ENCODE assay signal across 17 cellular contexts in genomic region chr2:11492720-11493119, GRCh38.
"Had no signal": no experiment of that assay in that cellular context is flagged by ENCODE, and none has a peak within 500 bp of the region (broad histone marks: within the 10 kb centered on the region; RNA-seq: fewer than 3 reads in every experiment).

No MANE protein-coding gene starts in this region.

- H3K36me3 Mint-ChIP-seq: natural killer cell treated with Interleukin-12 subunit alpha and Interleukin-12 subunit beta and Interleukin-15 and Interleukin-18, amount 100 ng/mL, for 72 hours; stimulated activated naive B cell treated with anti-CD40 and anti-IgM and Interleukin-4, amounts not matched to agents 10 μg/mL and 1 μg/mL and 100 μg/mL, for 72 hours had no signal

- H3K27ac ChIP-seq: heart left ventricle, neutrophil, sigmoid colon, skin epidermis, thoracic aorta, transverse colon had no signal

- DNase-seq: heart left ventricle; hippocampal formation; midbrain; sigmoid colon; stimulated activated CD4-positive, alpha-beta T cell treated with anti-CD3 and anti-CD28 coated beads, Interleukin-2, amount 100 ng/mL, for 24 hours; stimulated activated CD4-positive, alpha-beta T cell treated with anti-CD3 and anti-CD28 coated beads, Interleukin-4, amount 100 ng/mL, for 4 hours; stimulated activated naive B cell treated with anti-CD40 and anti-IgM and Interleukin-4, amounts not matched to agents 10 μg/mL and 1 μg/mL and 100 μg/mL, for 72 hours; stimulated activated naive CD8-positive, alpha-beta T cell treated with anti-CD3 and anti-CD28 coated beads, Interleukin-15, amount 100 ng/mL, for 72 hours; substantia nigra; transverse colon had no signal

- H3K36me3 ChIP-seq: heart left ventricle, neutrophil, sigmoid colon, thoracic aorta, transverse colon had no signal

- H3K4me1 Mint-ChIP-seq: central memory CD8-positive, alpha-beta T cell; stimulated activated naive B cell treated with anti-CD40 and anti-IgM and Interleukin-4, amounts not matched to agents 10 μg/mL and 1 μg/mL and 100 μg/mL, for 72 hours; stimulated activated naive CD8-positive, alpha-beta T cell treated with anti-CD3 and anti-CD28 coated beads, Interleukin-15, amount 100 ng/mL, for 72 hours had no signal

- H3K9me3 Mint-ChIP-seq: central memory CD8-positive, alpha-beta T cell; dendritic cell treated with granulocyte-macrophage colony-stimulating factor and Interleukin-4, amounts not matched to agents 40 ng/mL and 50 ng/mL, for 4 days; natural killer cell treated with Interleukin-12 subunit alpha and Interleukin-12 subunit beta and Interleukin-15 and Interleukin-18, amount 100 ng/mL, for 72 hours; stimulated activated naive CD8-positive, alpha-beta T cell treated with anti-CD3 and anti-CD28 coated beads, Interleukin-15, amount 100 ng/mL, for 72 hours had no signal

- H3K4me3 ChIP-seq: heart left ventricle, sigmoid colon, skin epidermis, thoracic aorta, transverse colon had no signal

- H3K9me3 ChIP-seq: neutrophil, sigmoid colon, thoracic aorta, transverse colon had no signal

- H3K27ac Mint-ChIP-seq: dendritic cell treated with granulocyte-macrophage colony-stimulating factor and Interleukin-4, amounts not matched to agents 40 ng/mL and 50 ng/mL, for 4 days; natural killer cell treated with Interleukin-12 subunit alpha and Interleukin-12 subunit beta and Interleukin-15 and Interleukin-18, amount 100 ng/mL, for 72 hours; stimulated activated naive B cell treated with anti-CD40 and anti-IgM and Interleukin-4, amounts not matched to agents 10 μg/mL and 1 μg/mL and 100 μg/mL, for 72 hours; stimulated activated naive CD8-positive, alpha-beta T cell treated with anti-CD3 and anti-CD28 coated beads, Interleukin-15, amount 100 ng/mL, for 72 hours had no signal

- ATAC-seq: heart left ventricle; left lobe of liver; natural killer cell treated with Interleukin-12 subunit alpha and Interleukin-12 subunit beta and Interleukin-15 and Interleukin-18, amount 100 ng/mL, for 72 hours; stimulated activated naive B cell treated with anti-CD40 and anti-IgM and Interleukin-4, amounts not matched to agents 10 μg/mL and 1 μg/mL and 100 μg/mL, for 72 hours; stimulated activated naive CD8-positive, alpha-beta T cell treated with anti-CD3 and anti-CD28 coated beads, Interleukin-15, amount 100 ng/mL, for 72 hours had no signal

- H3K4me3 Mint-ChIP-seq: central memory CD8-positive, alpha-beta T cell; dendritic cell treated with granulocyte-macrophage colony-stimulating factor and Interleukin-4, amounts not matched to agents 40 ng/mL and 50 ng/mL, for 4 days; natural killer cell treated with Interleukin-12 subunit alpha and Interleukin-12 subunit beta and Interleukin-15 and Interleukin-18, amount 100 ng/mL, for 72 hours; stimulated activated naive B cell treated with anti-CD40 and anti-IgM and Interleukin-4, amounts not matched to agents 10 μg/mL and 1 μg/mL and 100 μg/mL, for 72 hours; stimulated activated naive CD8-positive, alpha-beta T cell treated with anti-CD3 and anti-CD28 coated beads, Interleukin-15, amount 100 ng/mL, for 72 hours had no signal

- H3K4me1 ChIP-seq: sigmoid colon, transverse colon had no signal
